ENCODE assay signal across 28 cellular contexts in the genomic region with DNA sequence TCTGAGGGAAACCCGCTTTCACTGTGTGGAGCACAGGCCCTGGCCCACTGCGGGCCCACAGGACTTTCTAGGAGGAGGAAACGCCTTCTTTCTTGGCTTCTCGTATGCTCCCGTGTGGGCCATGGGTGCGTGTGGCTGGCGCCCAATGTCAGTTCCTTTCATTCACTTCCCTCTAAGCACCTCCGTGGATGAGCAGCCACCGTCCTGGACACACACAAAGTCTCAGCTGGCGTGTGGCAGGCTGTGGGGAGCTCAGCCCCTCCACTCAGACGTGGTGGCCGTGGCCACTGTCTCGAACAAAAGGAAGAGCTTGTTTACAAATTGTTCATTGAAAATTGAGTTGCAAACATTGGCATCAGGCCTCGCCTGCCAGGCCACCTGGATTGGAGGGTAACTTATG.
"Had no signal": no experiment of that assay in that cellular context is flagged by ENCODE, and none has a peak within 500 bp of the region (broad histone marks: within the 10 kb centered on the region; RNA-seq: fewer than 3 reads in every experiment).

No MANE protein-coding gene starts in this region.

- H3K27me3 Mint-ChIP-seq: stimulated activated naive B cell treated with anti-CD40 and anti-IgM and Interleukin-4, amounts not matched to agents 10 μg/mL and 1 μg/mL and 100 μg/mL, for 72 hours had no signal

- DNase-seq: left colon; left lung; lower lobe of right lung; mammary epithelial cell; mesenchymal stem cell; naive thymus-derived CD8-positive, alpha-beta T cell; pancreas; retina; right cardiac atrium; stimulated activated CD4-positive, alpha-beta T cell treated with anti-CD3 and anti-CD28 coated beads, Interleukin-12 subunit alpha, Interleukin-12 subunit beta, amount 100 ng/mL, for 4 hours; stimulated activated CD4-positive, alpha-beta T cell treated with anti-CD3 and anti-CD28 coated beads, Interleukin-15, amount 100 ng/mL, for 24 hours; stimulated activated CD4-positive, alpha-beta T cell treated with anti-CD3 and anti-CD28 coated beads, Interleukin-2, amount 100 ng/mL, for 24 hours; stimulated activated CD4-positive, alpha-beta T cell treated with anti-CD3 and anti-CD28 coated beads, Interleukin-4, amount 100 ng/mL, for 1 hour; stimulated activated naive B cell treated with anti-CD40 and anti-IgM and Interleukin-4, amounts not matched to agents 10 μg/mL and 1 μg/mL and 100 μg/mL, for 72 hours; stimulated activated naive CD8-positive, alpha-beta T cell treated with anti-CD3 and anti-CD28 coated beads, Interleukin-15, Interleukin-2, amounts not matched to agents 100 U/mL and 50 U/mL, for 24 hours; stomach; testis; thyroid gland; transverse colon had no signal

- ATAC-seq: left colon; left lung; lower lobe of right lung; naive thymus-derived CD8-positive, alpha-beta T cell; pancreas; sciatic nerve; stimulated activated naive B cell treated with anti-CD40 and anti-IgM and Interleukin-4, amounts not matched to agents 10 μg/mL and 1 μg/mL and 100 μg/mL, for 72 hours; stimulated activated naive CD8-positive, alpha-beta T cell treated with anti-CD3 and anti-CD28 coated beads, Interleukin-15, Interleukin-2, amounts not matched to agents 100 U/mL and 50 U/mL, for 24 hours had no signal

- H3K9me3 ChIP-seq: left lung, lower lobe of right lung, pancreas, prostate gland, stomach, testis, thyroid gland, transverse colon, upper lobe of left lung, vagina had no signal

- H3K9me3 Mint-ChIP-seq: neural crest cell had no signal

- H3K36me3 ChIP-seq: left lung, lower lobe of right lung, pancreas, prostate gland, stomach, thyroid gland, transverse colon, upper lobe of left lung, vagina had no signal

- H3K27ac ChIP-seq: hepatocyte, left lung, lower lobe of right lung, pancreas, prostate gland, skin epidermis, stomach, testis, thyroid gland, transverse colon, upper lobe of left lung, vagina had no signal

- H3K4me1 Mint-ChIP-seq: naive thymus-derived CD8-positive, alpha-beta T cell; nephron; neural crest cell; stimulated activated naive B cell treated with anti-CD40 and anti-IgM and Interleukin-4, amounts not matched to agents 10 μg/mL and 1 μg/mL and 100 μg/mL, for 72 hours had no signal

- H3K4me3 Mint-ChIP-seq: naive thymus-derived CD8-positive, alpha-beta T cell; nephron; neural crest cell; stimulated activated naive B cell treated with anti-CD40 and anti-IgM and Interleukin-4, amounts not matched to agents 10 μg/mL and 1 μg/mL and 100 μg/mL, for 72 hours had no signal

- H3K36me3 Mint-ChIP-seq: naive thymus-derived CD8-positive, alpha-beta T cell; stimulated activated naive B cell treated with anti-CD40 and anti-IgM and Interleukin-4, amounts not matched to agents 10 μg/mL and 1 μg/mL and 100 μg/mL, for 72 hours had no signal

- H3K27ac Mint-ChIP-seq: naive thymus-derived CD8-positive, alpha-beta T cell; nephron; stimulated activated naive B cell treated with anti-CD40 and anti-IgM and Interleukin-4, amounts not matched to agents 10 μg/mL and 1 μg/mL and 100 μg/mL, for 72 hours had no signal

- H3K4me3 ChIP-seq: hepatocyte, left lung, lower lobe of right lung, pancreas, prostate gland, skin epidermis, stomach, testis, thyroid gland, transverse colon, upper lobe of left lung, vagina had no signal

- FAIRE-seq: keratinocyte, pancreas had no signal

- H3K4me1 ChIP-seq: left lung, lower lobe of right lung, pancreas, prostate gland, stomach, testis, thyroid gland, transverse colon, upper lobe of left lung, vagina had no signal
